In genomic region chr4:59248313-59248712, GRCh38 we compare ENCODE assay signal across 34 cellular contexts.
"Had no signal": no experiment of that assay in that cellular context is flagged by ENCODE, and none has a peak within 500 bp of the region (broad histone marks: within the 10 kb centered on the region; RNA-seq: fewer than 3 reads in every experiment).

No MANE protein-coding gene starts in this region.

- ATAC-seq: activated CD4-positive, alpha-beta T cell treated with anti-CD3 and anti-CD28 coated beads for 36 hours; activated CD4-positive, CD25-positive, alpha-beta regulatory T cell treated with anti-CD3 and anti-CD28 coated beads, Interleukin-2, amount 50 U/mL, for 24 hours; activated CD8-positive, alpha-beta memory T cell treated with anti-CD3 and anti-CD28 coated beads, Interleukin-2, amount 10 ng/mL, durations not matched to agents 7 days and 5 days; activated CD8-positive, alpha-beta T cell treated with anti-CD3 and anti-CD28 coated beads, Interleukin-2, amount 10 ng/mL, durations not matched to agents 7 days and 5 days; activated naive CD4-positive, alpha-beta T cell treated with anti-CD3 and anti-CD28 coated beads, Interleukin-2, amount 50 U/mL, for 72 hours; body of pancreas had no signal

- DNase-seq: activated CD4-positive, alpha-beta memory T cell treated with anti-CD3 and anti-CD28 coated beads, Interleukin-2, amount 10 ng/mL, durations not matched to agents 7 days and 5 days; activated CD4-positive, alpha-beta T cell treated with anti-CD3 and anti-CD28 coated beads for 1 hour; activated CD4-positive, alpha-beta T cell treated with anti-CD3 and anti-CD28 coated beads for 36 hours; activated CD4-positive, alpha-beta T cell treated with anti-CD3 and anti-CD28 coated beads for 48 hours; activated CD4-positive, alpha-beta T cell treated with anti-CD3 and anti-CD28 coated beads, Interleukin-2, amount 10 ng/mL, durations not matched to agents 7 days and 5 days; activated CD4-positive, alpha-beta T cell treated with anti-CD3 and anti-CD28 coated beads, Interleukin-2, amount 50 U/mL, for 48 hours; activated CD4-positive, CD25-positive, alpha-beta regulatory T cell; activated CD8-positive, alpha-beta memory T cell treated with anti-CD3 and anti-CD28 coated beads for 24 hours; activated CD8-positive, alpha-beta memory T cell treated with anti-CD3 and anti-CD28 coated beads, Interleukin-2, amount 10 ng/mL, durations not matched to agents 7 days and 5 days; activated CD8-positive, alpha-beta memory T cell treated with anti-CD3 and anti-CD28 coated beads, Interleukin-2, amount 50 U/mL, for 48 hours; activated CD8-positive, alpha-beta T cell treated with anti-CD3 and anti-CD28 coated beads, Interleukin-2, amount 10 ng/mL, durations not matched to agents 7 days and 5 days; activated effector memory CD4-positive, alpha-beta T cell treated with Interleukin-2 at 50 U/mL for 16 hours; activated gamma-delta T cell treated with Interleukin-2 at 50 U/mL for 16 hours; activated naive CD4-positive, alpha-beta T cell; activated naive CD4-positive, alpha-beta T cell treated with anti-CD3 and anti-CD28 coated beads for 36 hours; activated naive CD4-positive, alpha-beta T cell treated with anti-CD3 and anti-CD28 coated beads, Interleukin-2, amount 50 U/mL, for 16 hours; activated naive CD8-positive, alpha-beta T cell treated with anti-CD3 and anti-CD28 coated beads for 36 hours; activated T-cell treated with anti-CD3 and anti-CD28 coated beads, Interleukin-2, amount 50 U/mL, for 24 hours; activated T-cell treated with anti-CD3 and anti-CD28 coated beads, Interleukin-2, amount 50 U/mL, for 48 hours; adrenal gland; amniotic stem cell; aorta; body of pancreas; brain microvascular endothelial cell; central memory CD4-positive, alpha-beta T cell; T-helper 1 cell; T-helper 2 cell; T-helper 9 cell had no signal

- FAIRE-seq: astrocyte, TTC549 had no signal

- H3K27me3 ChIP-seq: adrenal gland, body of pancreas, brain microvascular endothelial cell, breast epithelium had no signal

- H3K9me3 ChIP-seq: adrenal gland, body of pancreas, breast epithelium had no signal

- H3K4me1 ChIP-seq: adrenal gland, body of pancreas, breast epithelium had no signal

- H3K4me3 ChIP-seq: adrenal gland, body of pancreas, breast epithelium had no signal

- H3K27ac ChIP-seq: adrenal gland, body of pancreas, brain microvascular endothelial cell, breast epithelium, VCaP had no signal

- H3K36me3 ChIP-seq: adrenal gland, brain microvascular endothelial cell, breast epithelium had no signal
